ENCODE assay signal across 9 cellular contexts in genomic region chr11:6353367-6353987, GRCh38. TPM values are rescaled to one million over a fixed set of nuclear protein-coding genes. Genes with fewer than 3 reads are reported as not detected.
DNase-seq lines count a peak whose midpoint lies in the region; ATAC-seq and TF ChIP-seq lines count a peak whose summit lies in the region.
"Had no signal": no experiment of that assay in that cellular context is flagged by ENCODE, and none has a peak within 500 bp of the region (broad histone marks: within the 10 kb centered on the region; RNA-seq: fewer than 3 reads in every experiment).

No MANE protein-coding gene starts in this region.

- in situ Hi-C loops in G401 (cut with HindIII; ENCODE audit: low sequenced_read_pairs) = no loop called here

- no peaks in the 10 kb centered on the region for H3K27me3 Mint-ChIP-seq in glutamatergic neuron (ENCODE audit: unreplicated experiment)

- H3K27me3 ChIP-seq in SJCRH30 = no peaks in the 10 kb centered on the region

- no peak overlapping the region for H3K4me3 Mint-ChIP-seq in glutamatergic neuron (ENCODE audit: unreplicated experiment)
- H3K4me3 Mint-ChIP-seq: dendritic cell treated with granulocyte-macrophage colony-stimulating factor and Interleukin-4, amounts not matched to agents 40 ng/mL and 50 ng/mL, for 4 days had no signal

- peaks cover 26% of the 10 kb centered on the region for H3K4me1 ChIP-seq in SJCRH30

- H3K9me3 Mint-ChIP-seq in glutamatergic neuron (ENCODE audit: unreplicated experiment) = no peaks in the 10 kb centered on the region
- H3K9me3 Mint-ChIP-seq: dendritic cell treated with granulocyte-macrophage colony-stimulating factor and Interleukin-4, amounts not matched to agents 40 ng/mL and 50 ng/mL, for 4 days had no signal

- no peaks in the 10 kb centered on the region for H3K9me3 ChIP-seq in SJCRH30 (replicated peaks)

- DNase-seq in G401 (ENCODE audit: low spot score) = peak; percentile 69
- peak; percentile 11 for DNase-seq in LNCaP clone FGC (ENCODE audit: low read depth)
- peak; percentile 52 to 83 for DNase-seq in SJCRH30
- peak in 3 of 4 experiments; percentile 7 to 9 (median 8) for DNase-seq in activated naive CD4-positive, alpha-beta T cell (lab: John Stamatoyannopoulos, UW)
- DNase-seq in glutamatergic neuron = peak; percentile 57
- DNase-seq in renal cortical epithelial cell (ENCODE audit: low read depth) = peak; percentile 77
- no peak for DNase-seq in amniotic stem cell (lab: John Stamatoyannopoulos, UW)

- H3K4me1 Mint-ChIP-seq in glutamatergic neuron (ENCODE audit: low read depth, unreplicated experiment) = peaks cover 13% of the 10 kb centered on the region

- H3K27ac Mint-ChIP-seq in glutamatergic neuron (ENCODE audit: unreplicated experiment) = no peak overlapping the region
- H3K27ac Mint-ChIP-seq: dendritic cell treated with granulocyte-macrophage colony-stimulating factor and Interleukin-4, amounts not matched to agents 40 ng/mL and 50 ng/mL, for 4 days had no signal

- H3K27ac ChIP-seq in SJCRH30 = no peak overlapping the region

- H3K36me3 Mint-ChIP-seq in glutamatergic neuron (ENCODE audit: unreplicated experiment) = no peaks in the 10 kb centered on the region

- ATAC-seq in GM21825 (IDR thresholded peaks at IDR 0.05; ENCODE audit: unreplicated experiment) = peak; percentile 81

- no peak overlapping the region for H3K4me3 ChIP-seq in LNCaP clone FGC (ENCODE audit: low read depth, low read length)
- H3K4me3 ChIP-seq in SJCRH30 = no peak overlapping the region

- H3K36me3 ChIP-seq in SJCRH30 = no peaks in the 10 kb centered on the region

- TF ChIP-seq CTCF in LNCaP clone FGC (IDR thresholded peaks at IDR 0.05; ENCODE audit: control insufficient read depth, extremely low read depth, insufficient read depth) = peak; percentile 81
- TF ChIP-seq CTCF in glutamatergic neuron (IDR thresholded peaks at IDR 0.05; ENCODE audit: partially characterized antibody, unreplicated experiment) = peak; percentile 92

RNA-seq across cellular contexts. Expression of gene CAVIN3, which starts 33.2 kb away (rescaled TPM):
- 59.5 and 60.8 TPM in 2 replicates for total RNA-seq in G401 (2014; rRNA removed; shearing (Covaris generic))
- total RNA-seq in SJCRH30 (2014; rRNA removed; shearing (Covaris generic)) = not detected in 2 replicates
- 5.9 TPM for total RNA-seq in glutamatergic neuron (ENCODE audit: unreplicated experiment)
- 50.3 and 118 TPM in 2 replicates for total RNA-seq in renal cortical epithelial cell

RNA-seq across cellular contexts. Expression of gene SMPD1, which starts 36.8 kb away (rescaled TPM):
- total RNA-seq in G401 (2014; rRNA removed; shearing (Covaris generic)) = 7.3 and 14.1 TPM in 2 replicates
- total RNA-seq in SJCRH30 (2014; rRNA removed; shearing (Covaris generic)) = 12.0 and 13.0 TPM in 2 replicates
- 38.5 TPM for total RNA-seq in glutamatergic neuron (ENCODE audit: unreplicated experiment)
- 8.0 and 38.8 TPM in 2 replicates for total RNA-seq in renal cortical epithelial cell
